Comparison of ENCODE assay signal across 8 cellular contexts in the genomic region with DNA sequence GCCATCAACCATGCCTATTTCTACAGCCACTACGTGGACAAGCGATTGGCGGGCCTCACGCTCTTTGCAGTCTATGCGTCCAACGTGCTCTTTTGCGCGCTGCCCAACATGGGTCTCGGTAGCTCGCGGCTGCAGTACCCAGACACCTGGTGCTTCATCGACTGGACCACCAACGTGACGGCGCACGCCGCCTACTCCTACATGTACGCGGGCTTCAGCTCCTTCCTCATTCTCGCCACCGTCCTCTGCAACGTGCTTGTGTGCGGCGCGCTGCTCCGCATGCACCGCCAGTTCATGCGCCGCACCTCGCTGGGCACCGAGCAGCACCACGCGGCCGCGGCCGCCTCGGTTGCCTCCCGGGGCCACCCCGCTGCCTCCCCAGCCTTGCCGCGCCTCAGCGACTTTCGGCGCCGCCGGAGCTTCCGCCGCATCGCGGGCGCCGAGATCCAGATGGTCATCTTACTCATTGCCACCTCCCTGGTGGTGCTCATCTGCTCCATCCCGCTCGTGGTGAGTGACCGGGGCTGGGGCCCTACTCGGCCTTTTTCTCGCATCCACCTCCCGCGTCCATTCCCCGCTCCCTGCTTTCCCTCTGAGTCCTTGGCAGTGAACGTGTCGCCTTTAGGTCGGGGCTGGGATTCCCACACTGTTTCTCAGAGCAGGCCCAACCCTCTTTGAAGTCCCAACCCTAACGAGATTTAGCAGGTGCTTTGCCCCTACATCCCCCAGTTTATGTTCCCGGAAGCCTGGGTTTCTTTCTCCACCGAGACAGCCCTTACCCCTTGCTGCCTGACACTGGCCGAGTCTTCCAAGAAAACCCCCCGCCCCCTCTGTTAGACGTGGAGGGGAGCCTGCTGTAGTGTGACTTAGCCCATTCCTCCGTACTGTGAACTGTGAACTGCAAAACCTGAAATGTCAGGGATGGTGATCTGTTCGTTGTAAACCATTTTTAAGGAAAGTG. TPM values are rescaled to one million over a fixed set of nuclear protein-coding genes. Genes with fewer than 3 reads are reported as not detected.
DNase-seq lines count a peak whose midpoint lies in the region; ATAC-seq and TF ChIP-seq lines count a peak whose summit lies in the region.

No MANE protein-coding gene starts in this region.

- H3K4me1 Mint-ChIP-seq in activated T-cell treated with anti-CD3 and anti-CD28 coated beads, Interleukin-2, amount 50 U/mL, for 4 hours (ENCODE audit: low read depth): peaks cover 39% of the 10 kb centered on the region

- H3K27ac ChIP-seq in HUES64 (ENCODE audit: low read depth, low read length) (no peak overlapping the region), ovary (no peak overlapping the region)

- TF ChIP-seq EP300 in ovary (IDR thresholded peaks at IDR 0.05): no peak

- peak overlapping the region; percentile 76 for H3K4me3 ChIP-seq in HUES64 (ENCODE audit: low read length)
- peak overlapping the region; percentile 71 for H3K4me3 ChIP-seq in fibroblast of villous mesenchyme (ENCODE audit: low read depth, low read length)
- H3K4me3 ChIP-seq in ovary: peak overlapping the region; percentile 63

- TF ChIP-seq POLR2A in ovary (IDR thresholded peaks at IDR 0.05): no peak

- peaks cover 59% of the 10 kb centered on the region for H3K36me3 Mint-ChIP-seq in activated T-cell treated with anti-CD3 and anti-CD28 coated beads, Interleukin-2, amount 50 U/mL, for 4 hours (ENCODE audit: insufficient read depth)

- peaks cover 54% of the 10 kb centered on the region for H3K27me3 ChIP-seq in HUES64 (ENCODE audit: insufficient read depth, low read length)
- no peaks in the 10 kb centered on the region for H3K27me3 ChIP-seq in ovary

- intact Hi-C loops in ovary (cut with DNase I): loop anchor here in 3 of 4 donors (10.0 kb wide), 4 partner anchors 727 to 1107 kb away; no protein-coding TSS in a partner anchor

- in situ Hi-C loops in GM13976 (cut with MboI; ENCODE audit: low sequenced_read_pairs, unreplicated experiment): loop anchor here (25.0 kb wide), 2 partner anchors 969 to 1094 kb away; no protein-coding TSS in a partner anchor

- H3K4me1 ChIP-seq in HUES64 (ENCODE audit: insufficient read depth, low read length): peaks cover 29% of the 10 kb centered on the region
- H3K4me1 ChIP-seq in ovary (ENCODE audit: insufficient read depth): peaks cover 9% of the 10 kb centered on the region

- H3K36me3 ChIP-seq in HUES64 (ENCODE audit: insufficient read depth, low read length) (no peaks in the 10 kb centered on the region; the same call in 1 of the 2 replicates), ovary (no peaks in the 10 kb centered on the region)

- no peaks in the 10 kb centered on the region for H3K27me3 Mint-ChIP-seq in activated T-cell treated with anti-CD3 and anti-CD28 coated beads, Interleukin-2, amount 50 U/mL, for 4 hours (ENCODE audit: low read depth)

- peak; percentile 1 to 2 for ATAC-seq in activated T-cell treated with anti-CD3 and anti-CD28 coated beads, Interleukin-2, amount 50 U/mL, for 4 hours
- no peak for ATAC-seq in HG03521 (IDR thresholded peaks at IDR 0.05; ENCODE audit: unreplicated experiment)

- WGBS in HUES64: 51% methylated on average over 71 of the region's 71 CpGs
- 14 to 30% (median 14%) methylated on average over 53 to 71 of the region's 71 CpGs for WGBS in ovary, 3 donors

- H3K4me3 Mint-ChIP-seq in activated T-cell treated with anti-CD3 and anti-CD28 coated beads, Interleukin-2, amount 50 U/mL, for 4 hours: peak overlapping the region; percentile 93

- H3K9me3 ChIP-seq in HUES64 (ENCODE audit: insufficient read depth, low read depth, low read length) (no peaks in the 10 kb centered on the region), ovary (no peaks in the 10 kb centered on the region)

- DNase-seq in GM13976 (ENCODE audit: low spot score) (peak; percentile 40), fibroblast of villous mesenchyme (ENCODE audit: low read depth) (no peak), ovary (no peak), NCI-H510A (lab: John Stamatoyannopoulos, UW) (no peak)
- DNase-seq in activated T-cell treated with anti-CD3 and anti-CD28 coated beads, Interleukin-2, amount 50 U/mL, for 4 hours: peak; percentile 43
- no peak for DNase-seq in effector CD4-positive, alpha-beta T cell

- TF ChIP-seq CTCF in GM13976 (IDR thresholded peaks at IDR 0.05; ENCODE audit: borderline replicate concordance, control extremely low read depth, extremely low read depth, insufficient read depth, missing control alignments) (no peak), fibroblast of villous mesenchyme (IDR thresholded peaks at IDR 0.05; ENCODE audit: insufficient read depth, low read depth, low read length) (no peak), ovary (IDR thresholded peaks at IDR 0.05) (no peak)

- no peak overlapping the region; the same call in 1 of the 2 replicates for H3K9ac ChIP-seq in HUES64 (ENCODE audit: low read depth, low read length)

- H3K9me3 Mint-ChIP-seq in activated T-cell treated with anti-CD3 and anti-CD28 coated beads, Interleukin-2, amount 50 U/mL, for 4 hours: no peaks in the 10 kb centered on the region

RNA-seq across cellular contexts. Expression of gene PTGER4, which starts 1.9 kb away (rescaled TPM):
- polyA plus RNA-seq in HUES64 (2013, experiment 1 of 2): 0.40 TPM
- polyA plus RNA-seq in HUES64 (2013, experiment 2 of 2): 1.1 TPM
- total RNA-seq in activated T-cell treated with anti-CD3 and anti-CD28 coated beads, Interleukin-2, amount 50 U/mL, for 4 hours: 100 to 1,000 TPM; 115 to 188 (median 173) TPM
- total RNA-seq in fibroblast of villous mesenchyme (4.3 and 8.7 TPM in 2 replicates), ovary (1 to 10 TPM in 5 of 7 donors, under 1 TPM in 2; 0.66 to 8.8 (median 2.8) TPM)
- 1 to 10 TPM; 1.0 to 3.5 TPM for polyA plus RNA-seq in ovary

Comparison
In these comparisons a context has a peak if more than half of its experiments do, and no peak if none do; other contexts are left out.
1. DNase-seq: peak in GM13976 (single experiment) and activated T-cell treated with anti-CD3 and anti-CD28 coated beads, Interleukin-2, amount 50 U/mL, for 4 hours (single experiment); none in fibroblast of villous mesenchyme (single experiment), ovary (0 of 5), effector CD4-positive, alpha-beta T cell (single experiment) and NCI-H510A (single experiment).
2. RNA of gene PTGER4, which starts 1.9 kb away (total RNA-seq): 115 to 188 TPM in activated T-cell treated with anti-CD3 and anti-CD28 coated beads, Interleukin-2, amount 50 U/mL, for 4 hours; 4.3 to 8.7 TPM in fibroblast of villous mesenchyme and 0.66 to 8.8 TPM in ovary; every median in the first group is over 10 times any median in the second.
3. Peak in every context shown above with its lines, with median percentiles within 50 percentile points of each other: H3K4me3 ChIP-seq.